14 cellular contexts compared by ENCODE assay signal in genomic region chr10:7030134-7030855, GRCh38.
"Had no signal": no experiment of that assay in that cellular context is flagged by ENCODE, and none has a peak within 500 bp of the region (broad histone marks: within the 10 kb centered on the region; RNA-seq: fewer than 3 reads in every experiment).

No MANE protein-coding gene starts in this region.

- H3K9me3 ChIP-seq: lower lobe of right lung, prostate gland, right atrium auricular region, stomach had no signal

- H3K27me3 ChIP-seq: foreskin keratinocyte, right atrium auricular region, stomach had no signal

- H3K27me3 Mint-ChIP-seq: activated CD4-positive, alpha-beta T cell treated with anti-CD3 and anti-CD28 coated beads for 36 hours; activated naive CD8-positive, alpha-beta T cell had no signal

- H3K27ac ChIP-seq: foreskin keratinocyte, prostate gland, right atrium auricular region had no signal

- H3K27ac Mint-ChIP-seq: activated CD4-positive, alpha-beta T cell treated with anti-CD3 and anti-CD28 coated beads for 36 hours; activated naive CD8-positive, alpha-beta T cell; nephron progenitor cell had no signal

- H3K4me1 Mint-ChIP-seq: nephron progenitor cell had no signal

- H3K4me1 ChIP-seq: foreskin keratinocyte, prostate gland, right atrium auricular region, stomach had no signal

- H3K4me3 ChIP-seq: lower lobe of right lung, prostate gland, right atrium auricular region, stomach had no signal

- H3K36me3 ChIP-seq: lower lobe of right lung, prostate gland, right atrium auricular region, stomach had no signal

- ATAC-seq: activated CD4-positive, alpha-beta T cell treated with anti-CD3 and anti-CD28 coated beads for 36 hours; foreskin keratinocyte had no signal

- DNase-seq: activated CD4-positive, alpha-beta T cell treated with anti-CD3 and anti-CD28 coated beads for 36 hours; activated CD4-positive, alpha-beta T cell treated with anti-CD3 and anti-CD28 coated beads, Interleukin-2, amount 50 U/mL, for 48 hours; activated CD8-positive, alpha-beta memory T cell treated with anti-CD3 and anti-CD28 coated beads, Interleukin-2, amount 50 U/mL, for 48 hours; amygdala; foreskin keratinocyte; glutamatergic neuron; hippocampal formation; lower lobe of right lung; nephron progenitor cell; stomach; trophoblast cell had no signal

- H3K4me3 Mint-ChIP-seq: activated CD4-positive, alpha-beta T cell treated with anti-CD3 and anti-CD28 coated beads for 36 hours; activated naive CD8-positive, alpha-beta T cell; nephron progenitor cell had no signal
